In the genomic region with DNA sequence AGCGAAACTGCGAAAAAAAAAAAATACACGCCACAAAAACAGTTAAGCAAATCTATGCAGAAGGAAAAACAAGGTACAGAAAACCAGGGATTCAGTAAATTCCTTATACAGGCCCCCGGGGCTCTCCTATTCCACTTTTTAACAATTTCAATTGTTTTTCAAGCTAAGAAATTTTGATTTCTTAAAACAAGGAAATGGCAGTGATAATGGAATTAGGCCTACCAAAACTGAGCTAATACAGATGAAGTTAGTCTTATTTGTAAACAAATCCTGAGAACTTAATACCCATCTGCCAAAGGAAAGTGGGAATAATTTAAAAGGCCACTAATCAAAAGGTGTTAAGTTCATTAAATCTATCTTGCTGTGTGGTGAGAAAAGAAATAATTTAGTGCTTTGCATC, we compare ENCODE assay signal across 8 cellular contexts. TPM values are rescaled to one million over a fixed set of nuclear protein-coding genes. Genes with fewer than 3 reads are reported as not detected.
"Had no signal": no experiment of that assay in that cellular context is flagged by ENCODE, and none has a peak within 500 bp of the region (broad histone marks: within the 10 kb centered on the region; RNA-seq: fewer than 3 reads in every experiment).

No MANE protein-coding gene starts in this region.

- DNase-seq: IMR-90, KBM-7 had no signal

- H3K4me3 ChIP-seq: K562 had no signal

- H3K4me2 ChIP-seq: KMS-11 had no signal

- ATAC-seq: HepG2, K562 had no signal

- H3K27ac ChIP-seq: HL-60, KMS-11 had no signal

- H3K9ac ChIP-seq: KMS-11 had no signal

- FAIRE-seq: HepG2, HTR-8/SVneo, K562 had no signal

RNA-seq across cellular contexts. Expression of gene XIST, which starts 20.2 kb away (rescaled TPM):
- total RNA-seq: HT1080 had no signal
